Comparison of ENCODE assay signal across 8 cellular contexts in the genomic region with DNA sequence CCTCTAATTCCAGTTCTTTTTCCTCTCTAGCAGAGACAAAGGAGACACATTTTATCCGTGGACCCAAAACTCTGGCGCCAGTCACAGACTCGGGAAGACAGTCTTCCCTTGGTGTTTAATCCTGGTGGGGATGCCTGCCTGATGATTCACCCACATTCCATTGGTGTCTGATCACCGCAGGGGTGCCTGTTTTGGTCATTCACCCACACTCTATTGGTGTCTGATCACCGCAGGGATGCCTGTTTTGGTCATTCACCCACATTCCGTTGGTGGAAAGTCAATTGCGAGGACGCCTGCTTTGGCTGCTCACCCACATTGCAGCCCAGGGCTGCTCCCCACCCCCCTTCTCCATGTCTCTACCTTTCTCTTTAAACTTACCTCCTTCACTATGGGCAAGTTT. TPM values are rescaled to one million over a fixed set of nuclear protein-coding genes. Genes with fewer than 3 reads are reported as not detected.
DNase-seq lines count a peak whose midpoint lies in the region; ATAC-seq, FAIRE-seq and TF ChIP-seq lines count a peak whose summit lies in the region.
"Not testable (repeated sequence)": the region's sequence is repeated elsewhere in the genome, so short reads cannot be mapped to it uniquely, and the experiment has no call there.

No MANE protein-coding gene starts in this region.

- not testable (repeated sequence) for H2AFZ ChIP-seq in K562 (ENCODE audit: low read depth, low read length)

- H3K9me1 ChIP-seq in K562 (ENCODE audit: control insufficient read depth, insufficient read depth, low read length), result not testable (repeated sequence)

- H3K4me3 ChIP-seq in AG10803 (ENCODE audit: low read length); SJSA1; K562; kidney epithelial cell (ENCODE audit: low read depth, low read length); skeletal muscle cell (ENCODE audit: low read depth, low read length): not testable (repeated sequence)

- H3K27me3 ChIP-seq in SJSA1 (replicated peaks); K562 (ENCODE audit: control insufficient read depth in 2 of 2, insufficient read depth in 2 of 2, low read length in 2 of 2); kidney epithelial cell (ENCODE audit: control insufficient read depth, insufficient read depth, low read length): not testable (repeated sequence)

- H3K36me3 ChIP-seq in SJSA1; K562 (ENCODE audit: control insufficient read depth, insufficient read depth, low read length); kidney epithelial cell (ENCODE audit: control insufficient read depth, insufficient read depth, low read length): not testable (repeated sequence)

- DNase-seq in AG10803 (ENCODE audit: low read depth), result peak; percentile 90
- DNase-seq in H54 (ENCODE audit: insufficient read length, low spot score); K562 (ENCODE audit: extremely low read depth in 1 of 4, low spot score in 3 of 4): not testable (repeated sequence)
- peak; percentile 97 for DNase-seq in LHCN-M2 (ENCODE audit: low read depth)
- DNase-seq in SJSA1 (ENCODE audit: low read depth in 1 of 2, low spot score in 2 of 2), result peak; percentile 93 to 97
- peak; percentile 61 for DNase-seq in fibroblast of gingiva (ENCODE audit: low read depth)
- peak; percentile 67 for DNase-seq in kidney epithelial cell (ENCODE audit: low read depth)
- DNase-seq in skeletal muscle cell (ENCODE audit: low read depth), result peak; percentile 58

- TF ChIP-seq EP300 in K562 (IDR thresholded peaks at IDR 0.05; ENCODE audit: low read length), result not testable (repeated sequence)

- intact Hi-C loops in K562 (cut with micrococcal nuclease), result not testable (repeated sequence)

- TF ChIP-seq RAD21 in K562 (CRISPR knock-in tag; conservative IDR thresholded peaks at IDR 0.05 in 1 of 2, IDR thresholded peaks at IDR 0.05 in 1 of 2), result not testable (repeated sequence)

- not testable (repeated sequence) for ATAC-seq in K562

- WGBS in K562 (ENCODE audit: insufficient coverage, low coverage, missing lambda C conversion rate), result 15% methylated on average over 8 of the region's 8 CpGs

- H3K4me2 ChIP-seq in K562 (ENCODE audit: insufficient read depth, low read length), result not testable (repeated sequence)

- not testable (repeated sequence) for TF ChIP-seq POLR2A in H54 (IDR thresholded peaks at IDR 0.05; ENCODE audit: low read depth, low read length); K562 (conservative IDR thresholded peaks at IDR 0.05)

- peak; percentile 93 for FAIRE-seq in H54 (lab: Jason Lieb, UNC)
- FAIRE-seq in K562 (lab: Jason Lieb, UNC), result not testable (repeated sequence)

- POLR2A ChIA-PET in K562 (lab: Yijun Ruan, JAX), result not testable (repeated sequence)

- TF ChIP-seq CTCF in AG10803 (conservative IDR thresholded peaks at IDR 0.05; ENCODE audit: low read length); K562 (IDR thresholded peaks at IDR 0.05 in 2 of 3, conservative IDR thresholded peaks at IDR 0.05 in 1 of 3; ENCODE audit: insufficient read depth in 2 of 3, low read depth in 1 of 3, low read length in 3 of 3); kidney epithelial cell (IDR thresholded peaks at IDR 0.05; ENCODE audit: insufficient read depth, low read length, poor library complexity, severe bottlenecking): not testable (repeated sequence)

- not testable (repeated sequence) for H3K9ac ChIP-seq in K562 (ENCODE audit: insufficient read depth in 1 of 2, low read depth in 2 of 2, low read length in 2 of 2)

- BruUV-seq in K562 (replicated peaks; lab: Mats Ljungman, UMichigan), result not testable (repeated sequence)

- CTCF ChIA-PET in K562 (lab: Yijun Ruan, JAX; ENCODE audit: low intra/inter-chr PET ratio), result not testable (repeated sequence)

- H3K9me3 ChIP-seq in SJSA1 (replicated peaks); K562 (replicated peaks; ENCODE audit: control insufficient read depth, insufficient read depth, low read depth, low read length): not testable (repeated sequence)

- H3K4me1 ChIP-seq in SJSA1 (replicated peaks), result peaks cover 31% of the 10 kb centered on the region
- H3K4me1 ChIP-seq in K562 (replicated peaks in 1 of 2; ENCODE audit: control insufficient read depth in 2 of 2, insufficient read depth in 2 of 2, low read length in 2 of 2), result not testable (repeated sequence)

- H3K79me2 ChIP-seq in K562 (ENCODE audit: control insufficient read depth, insufficient read depth, low read length), result not testable (repeated sequence)

- in situ Hi-C loops in K562 (cut with MboI), result not testable (repeated sequence)

- H3K27ac ChIP-seq in SJSA1, result peak overlapping the region; percentile 95
- H3K27ac ChIP-seq in K562 (ENCODE audit: extremely low read depth, low read depth, low read length), result not testable (repeated sequence)

- not testable (repeated sequence) for H4K20me1 ChIP-seq in K562 (replicated peaks; ENCODE audit: control insufficient read depth, insufficient read depth, low read length)

TF ChIP-seq in K562, 482 proteins besides CTCF, POLR2A, EP300 and RAD21:
- TF ChIP-seq FOSL1 (tag; conservative IDR thresholded peaks at IDR 0.05), result peak; percentile 72
- TF ChIP-seq, protein P1, sequence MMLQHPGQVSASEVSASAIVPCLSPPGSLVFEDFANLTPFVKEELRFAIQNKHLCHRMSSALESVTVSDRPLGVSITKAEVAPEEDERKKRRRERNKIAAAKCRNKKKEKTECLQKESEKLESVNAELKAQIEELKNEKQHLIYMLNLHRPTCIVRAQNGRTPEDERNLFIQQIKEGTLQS (IDR thresholded peaks at IDR 0.05), result peak; percentile 52; the same call in 1 of the 2 replicates
- TF ChIP-seq, protein P1 (CRISPR knock-in tag; conservative IDR thresholded peaks at IDR 0.05), result not testable (repeated sequence)

RNA-seq across cellular contexts. Expression of a gene that starts 27.0 kb away (rescaled TPM):
- total RNA-seq in LHCN-M2 (2014; rRNA removed) (37.0 and 38.3 TPM in 2 replicates), K562 (2014; rRNA removed) (96.3 and 118 TPM in 2 replicates), K562 (2014; rRNA removed; fragmentation: Illumina TruSeq; extraction: Trizol) (226 and 276 TPM in 2 replicates), K562 (2015; rRNA removed; fragmentation: Illumina TruSeq; extraction: Trizol) (118 and 129 TPM in 2 replicates), K562 (2021) (130 and 134 TPM in 2 replicates), kidney epithelial cell (18.6 and 22.8 TPM in 2 replicates)
- 16.6 TPM for polyA plus RNA-seq in LHCN-M2 (2012)
- total RNA-seq in SJSA1 (2014; rRNA removed; shearing (Covaris generic)), result 23.7 and 29.6 TPM in 2 replicates
- total RNA-seq in K562 (2011; cell fraction: chromatin; rRNA removed; ENCODE audit: low replicate concordance), result 106 and 313 TPM in 2 replicates
- total RNA-seq in K562 (2011; cell fraction: nucleolus; rRNA removed), result 71.9 and 88.4 TPM in 2 replicates
- 146 and 153 TPM in 2 replicates for total RNA-seq in K562 (2011; cell fraction: nucleoplasm; rRNA removed)
- polyA plus RNA-seq in K562 (2011; rRNA removed) (170 and 244 TPM in 2 replicates), K562 (2014; fragmentation: Illumina TruSeq; extraction: Trizol) (172 and 178 TPM in 2 replicates), K562 (2014; fragmentation: Nextera tagmentation; extraction: Ambion mirVana) (100 to 1,000 TPM; 553 to 688 TPM), K562 (2014; rRNA removed) (143 and 153 TPM in 2 replicates)
- polyA plus RNA-seq in K562 (2011; cell fraction: cytosol; rRNA removed), result 44.4 and 98.4 TPM in 2 replicates
- polyA plus RNA-seq in K562 (2011; cell fraction: nucleus; rRNA removed), result 65.4 and 97.9 TPM in 2 replicates
- polyA plus RNA-seq in K562 (2012), result 85.7 and 127 TPM in 2 replicates
- polyA minus RNA-seq in K562 (2011; rRNA and poly(A)+ RNA removed), result 304 and 306 TPM in 2 replicates
- 57.3 and 86.6 TPM in 2 replicates for polyA minus RNA-seq in K562 (2011; cell fraction: cytosol; rRNA and poly(A)+ RNA removed)
- 110 and 254 TPM in 2 replicates for polyA minus RNA-seq in K562 (2011; cell fraction: nucleus; rRNA and poly(A)+ RNA removed)
